In the genomic region with DNA sequence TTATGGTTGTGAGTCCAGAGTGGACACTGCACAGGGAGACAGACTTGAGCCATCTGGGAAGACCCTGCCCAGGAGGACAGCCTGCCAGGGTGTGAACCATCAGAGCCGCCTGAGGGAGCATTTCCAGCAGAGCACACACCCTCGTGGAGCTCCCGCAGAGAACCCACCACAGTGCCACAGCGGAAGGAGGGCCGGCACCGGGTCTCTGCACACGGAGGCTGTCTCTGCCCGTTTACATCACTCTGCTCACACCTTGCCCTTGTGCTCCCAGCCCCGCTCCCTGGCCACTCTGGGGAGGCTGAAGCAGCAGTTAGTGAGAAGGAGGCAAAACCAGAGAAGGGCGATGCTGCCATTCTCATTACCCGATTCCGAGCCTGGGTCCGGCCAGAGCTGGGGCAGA, we compare ENCODE assay signal across 21 cellular contexts.
"Had no signal": no experiment of that assay in that cellular context is flagged by ENCODE, and none has a peak within 500 bp of the region (broad histone marks: within the 10 kb centered on the region; RNA-seq: fewer than 3 reads in every experiment).

No MANE protein-coding gene starts in this region.

- FAIRE-seq: endothelial cell of umbilical vein, kidney, small intestine, urothelium cell line had no signal

- DNase-seq: effector CD4-positive, alpha-beta T cell; endodermal cell; erythroblast; foreskin keratinocyte; head of caudate nucleus; kidney; left cardiac atrium; left ventricle myocardium inferior; lower lobe of right lung; small intestine; stimulated activated CD4-positive, alpha-beta T cell treated with anti-CD3 and anti-CD28 coated beads, Interleukin-12 subunit alpha, Interleukin-12 subunit beta, amount 100 ng/mL, for 4 hours; stimulated activated naive CD4-positive, alpha-beta T cell treated with Interleukin-2 at 50 U/mL for 16 hours; trophoblast cell had no signal

- H3K27ac Mint-ChIP-seq: endodermal cell; memory B cell; mesothelial cell of epicardium; natural killer cell treated with Interleukin-12 subunit alpha and Interleukin-12 subunit beta and Interleukin-15 and Interleukin-18, amount 100 ng/mL, for 72 hours had no signal

- H3K4me1 Mint-ChIP-seq: memory B cell had no signal

- H3K4me2 ChIP-seq: hepatocyte had no signal

- H3K4me1 ChIP-seq: foreskin keratinocyte, lower lobe of right lung had no signal

- ATAC-seq: foreskin keratinocyte; left cardiac atrium; lower lobe of right lung; natural killer cell treated with Interleukin-12 subunit alpha and Interleukin-12 subunit beta and Interleukin-15 and Interleukin-18, amount 100 ng/mL, for 72 hours had no signal

- H3K4me3 ChIP-seq: coronary artery, hepatocyte, left ventricle myocardium inferior, lower lobe of right lung, right atrium auricular region had no signal

- H2AFZ ChIP-seq: hepatocyte had no signal

- H3K36me3 Mint-ChIP-seq: memory B cell; mesothelial cell of epicardium; natural killer cell treated with Interleukin-12 subunit alpha and Interleukin-12 subunit beta and Interleukin-15 and Interleukin-18, amount 100 ng/mL, for 72 hours had no signal

- H3K9me3 Mint-ChIP-seq: endodermal cell; memory B cell; mesothelial cell of epicardium; natural killer cell treated with Interleukin-12 subunit alpha and Interleukin-12 subunit beta and Interleukin-15 and Interleukin-18, amount 100 ng/mL, for 72 hours had no signal

- H3K27ac ChIP-seq: coronary artery, foreskin keratinocyte, hepatocyte, left ventricle myocardium inferior, lower lobe of right lung, right atrium auricular region had no signal

- H3K4me3 Mint-ChIP-seq: endodermal cell; memory B cell; mesothelial cell of epicardium; natural killer cell treated with Interleukin-12 subunit alpha and Interleukin-12 subunit beta and Interleukin-15 and Interleukin-18, amount 100 ng/mL, for 72 hours had no signal

- H3K27me3 ChIP-seq: foreskin keratinocyte, right atrium auricular region had no signal

- H3K79me2 ChIP-seq: hepatocyte had no signal

- H3K9me3 ChIP-seq: left ventricle myocardium inferior, lower lobe of right lung, right atrium auricular region had no signal

- H3K36me3 ChIP-seq: left ventricle myocardium inferior, lower lobe of right lung, right atrium auricular region had no signal
